1 cellular context compared by ENCODE assay signal in the genomic region with DNA sequence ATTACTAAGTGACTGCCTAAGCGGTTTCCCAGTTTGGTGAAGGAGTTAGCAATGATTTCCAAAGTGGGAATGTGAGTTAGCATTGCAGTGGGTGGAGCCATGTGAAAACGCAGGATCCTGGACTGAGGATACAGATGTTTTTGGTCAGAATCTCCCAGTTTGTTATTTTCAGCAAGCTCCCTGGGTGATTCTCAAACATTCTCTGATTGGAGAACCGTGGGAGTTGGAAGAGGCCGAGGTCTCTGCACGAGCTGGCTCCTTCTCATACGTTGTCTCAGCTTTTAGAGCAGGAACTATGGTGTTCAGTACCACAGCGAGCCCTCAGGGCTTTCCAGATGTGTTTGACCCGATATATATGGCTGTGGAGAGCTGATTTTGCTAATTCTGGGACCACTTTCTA.
TF ChIP-seq lines count a peak whose summit lies in the region.

No MANE protein-coding gene starts in this region.

TF ChIP-seq in HepG2, 621 proteins besides CTCF, POLR2A, EP300 and RAD21 (continued from another document):
- TF ChIP-seq AKNA (CRISPR knock-in tag; IDR thresholded peaks at IDR 0.05; ENCODE audit: borderline replicate concordance) (no peak), ZNF331 (CRISPR knock-in tag; IDR thresholded peaks at IDR 0.05) (no peak), SP140L (CRISPR knock-in tag; IDR thresholded peaks at IDR 0.05; ENCODE audit: borderline replicate concordance) (no peak), MYC (CRISPR knock-in tag; IDR thresholded peaks at IDR 0.05; ENCODE audit: borderline replicate concordance) (no peak), ZNF777 (CRISPR knock-in tag; IDR thresholded peaks at IDR 0.05) (no peak), ZNF382 (CRISPR knock-in tag; IDR thresholded peaks at IDR 0.05; ENCODE audit: borderline replicate concordance) (no peak), ZNF569 (CRISPR knock-in tag; IDR thresholded peaks at IDR 0.05; ENCODE audit: borderline replicate concordance) (no peak), ZNF7 (CRISPR knock-in tag; IDR thresholded peaks at IDR 0.05) (no peak), ZNF552 (CRISPR knock-in tag; IDR thresholded peaks at IDR 0.05; ENCODE audit: borderline replicate concordance) (no peak), GABPA (IDR thresholded peaks at IDR 0.05; ENCODE audit: low read depth, low read length) (no peak), GABPA (CRISPR knock-in tag; IDR thresholded peaks at IDR 0.05; ENCODE audit: low read depth) (no peak)
- TF ChIP-seq, protein P1, sequence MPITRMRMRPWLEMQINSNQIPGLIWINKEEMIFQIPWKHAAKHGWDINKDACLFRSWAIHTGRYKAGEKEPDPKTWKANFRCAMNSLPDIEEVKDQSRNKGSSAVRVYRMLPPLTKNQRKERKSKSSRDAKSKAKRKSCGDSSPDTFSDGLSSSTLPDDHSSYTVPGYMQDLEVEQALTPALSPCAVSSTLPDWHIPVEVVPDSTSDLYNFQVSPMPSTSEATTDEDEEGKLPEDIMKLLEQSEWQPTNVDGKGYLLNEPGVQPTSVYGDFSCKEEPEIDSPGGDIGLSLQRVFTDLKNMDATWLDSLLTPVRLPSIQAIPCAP (CRISPR knock-in tag; IDR thresholded peaks at IDR 0.05; ENCODE audit: low read depth) = no peak
TF ChIP-seq in HepG2: peak in this region for 0.
